25 cellular contexts compared by ENCODE assay signal in genomic region chr10:82934947-82935346, GRCh38.
"Had no signal": no experiment of that assay in that cellular context is flagged by ENCODE, and none has a peak within 500 bp of the region (broad histone marks: within the 10 kb centered on the region; RNA-seq: fewer than 3 reads in every experiment).

No MANE protein-coding gene starts in this region.

- H3K27me3 ChIP-seq: colonic mucosa, esophagus squamous epithelium, gastrocnemius medialis, heart right ventricle, left lung had no signal

- H3K4me3 ChIP-seq: colonic mucosa, esophagus squamous epithelium, gastrocnemius medialis, heart right ventricle, left lung, lower lobe of right lung, mucosa of descending colon had no signal

- ATAC-seq: effector memory CD8-positive, alpha-beta T cell; esophagus mucosa; gastrocnemius medialis; heart right ventricle; left cardiac atrium; left lung; left ventricle myocardium superior; lower lobe of right lung; mucosa of descending colon had no signal

- H3K27ac ChIP-seq: colonic mucosa, epithelial cell of prostate, esophagus squamous epithelium, gastrocnemius medialis, heart right ventricle, left lung, lower lobe of right lung had no signal

- H3K9me3 ChIP-seq: colonic mucosa, esophagus squamous epithelium, gastrocnemius medialis, heart right ventricle, left lung, lower lobe of right lung, mucosa of descending colon had no signal

- H3K36me3 ChIP-seq: colonic mucosa, esophagus squamous epithelium, gastrocnemius medialis, heart right ventricle, left lung, lower lobe of right lung had no signal

- H3K4me1 ChIP-seq: colonic mucosa, esophagus squamous epithelium, gastrocnemius medialis, heart right ventricle, left lung, lower lobe of right lung had no signal

- FAIRE-seq: endometrium, islet of Langerhans, keratinocyte had no signal

- DNase-seq: colonic mucosa; cortex of kidney; effector CD8-positive, alpha-beta T cell; effector memory CD8-positive, alpha-beta T cell; erythroblast; esophagus squamous epithelium; foreskin fibroblast; foreskin melanocyte; gastrocnemius medialis; glutamatergic neuron; head of caudate nucleus; heart right ventricle; hippocampal formation; left cardiac atrium; left lung; left ventricle myocardium superior; lower lobe of right lung; mesenchymal stem cell; mucosa of descending colon; naive B cell had no signal
